In genomic region chr5:17081142-17081541, GRCh38 we compare ENCODE assay signal across 36 cellular contexts.
DNase-seq lines count a peak whose midpoint lies in the region; ATAC-seq and TF ChIP-seq lines count a peak whose summit lies in the region.
"Had no signal": no experiment of that assay in that cellular context is flagged by ENCODE, and none has a peak within 500 bp of the region (broad histone marks: within the 10 kb centered on the region; RNA-seq: fewer than 3 reads in every experiment).

No MANE protein-coding gene starts in this region.

- H3K36me3 Mint-ChIP-seq in activated T-helper 17 cell treated with anti-CD3 and anti-CD28 coated beads, Interleukin-2, amount 50 U/mL, for 72 hours (ENCODE audit: low read depth) = no peaks in the 10 kb centered on the region
- H3K36me3 Mint-ChIP-seq: activated CD4-positive, alpha-beta memory T cell treated with anti-CD3 and anti-CD28 coated beads for 36 hours; activated naive CD4-positive, alpha-beta T cell treated with anti-CD3 and anti-CD28 coated beads, Interleukin-2, amount 50 U/mL, for 24 hours had no signal

- H3K27me3 ChIP-seq in A673 (replicated peaks; ENCODE audit: insufficient read depth, low read depth, low read length, poor library complexity) (no peaks in the 10 kb centered on the region), adipocyte (replicated peaks; ENCODE audit: control insufficient read depth, insufficient read depth, low read length) (no peaks in the 10 kb centered on the region)
- H3K27me3 ChIP-seq: BLaER1, cardiac muscle cell, pancreas, SJCRH30, tibial artery had no signal

- no peak overlapping the region for H3K4me3 Mint-ChIP-seq in activated T-helper 17 cell treated with anti-CD3 and anti-CD28 coated beads, Interleukin-2, amount 50 U/mL, for 72 hours
- H3K4me3 Mint-ChIP-seq: activated CD4-positive, alpha-beta memory T cell treated with anti-CD3 and anti-CD28 coated beads for 36 hours; activated naive CD4-positive, alpha-beta T cell treated with anti-CD3 and anti-CD28 coated beads, Interleukin-2, amount 50 U/mL, for 24 hours; endodermal cell; IgD-negative memory B cell; stimulated activated naive CD8-positive, alpha-beta T cell treated with anti-CD3 and anti-CD28 coated beads, Interleukin-15, amount 100 ng/mL, for 72 hours; T-helper 1 cell treated with Interleukin-12 subunit alpha and Interleukin-12 subunit beta and Interleukin-4 antibody, amounts not matched to agents 30 μg/mL and 1 μg/mL, for 36 hours had no signal

- no peak overlapping the region for H3K9ac ChIP-seq in adipocyte (ENCODE audit: low read length)
- H3K9ac ChIP-seq: BLaER1 had no signal

- peaks cover 12% of the 10 kb centered on the region for H3K4me1 ChIP-seq in A673 (ENCODE audit: insufficient read depth, low read length, poor library complexity, severe bottlenecking)
- no peaks in the 10 kb centered on the region for H3K4me1 ChIP-seq in adipocyte (ENCODE audit: control insufficient read depth, insufficient read depth, low read length)
- H3K4me1 ChIP-seq: BLaER1, lower lobe of right lung, pancreas, SJCRH30, tibial artery had no signal

- H3K4me3 ChIP-seq in A673 (ENCODE audit: low read depth, low read length, poor library complexity, severe bottlenecking) = no peak overlapping the region
- no peak overlapping the region for H3K4me3 ChIP-seq in adipocyte (ENCODE audit: low read length)
- H3K4me3 ChIP-seq: BLaER1, cardiac muscle cell, lower lobe of right lung, pancreas, SJCRH30, tibial artery had no signal

- peak overlapping the region; percentile 60 for H3K27ac ChIP-seq in A673 (ENCODE audit: low read depth, low read length, poor library complexity, severe bottlenecking)
- H3K27ac ChIP-seq: BLaER1, cardiac muscle cell, lower lobe of right lung, pancreas, SJCRH30, tibial artery had no signal

- intact Hi-C loops in A673 (cut with micrococcal nuclease; ENCODE audit: unreplicated experiment) = no loop called here

- H3K27me3 Mint-ChIP-seq in activated T-helper 17 cell treated with anti-CD3 and anti-CD28 coated beads, Interleukin-2, amount 50 U/mL, for 72 hours = peaks cover 7% of the 10 kb centered on the region
- H3K27me3 Mint-ChIP-seq: activated CD4-positive, alpha-beta memory T cell treated with anti-CD3 and anti-CD28 coated beads for 36 hours; activated naive CD4-positive, alpha-beta T cell treated with anti-CD3 and anti-CD28 coated beads, Interleukin-2, amount 50 U/mL, for 24 hours; stimulated activated naive CD8-positive, alpha-beta T cell treated with anti-CD3 and anti-CD28 coated beads, Interleukin-15, amount 100 ng/mL, for 72 hours had no signal

- no TSS peak for BruUV-seq in A673 (replicated peaks; lab: Mats Ljungman, UMichigan)

- TF ChIP-seq CTCF in A673 (conservative IDR thresholded peaks at IDR 0.05; ENCODE audit: low read depth, low read length) = no peak

- POLR2A ChIA-PET in A673 (lab: Charles Lee; ENCODE audit: low non-redundant PET) = no interaction called here

- no peak overlapping the region for H3K27ac Mint-ChIP-seq in activated T-helper 17 cell treated with anti-CD3 and anti-CD28 coated beads, Interleukin-2, amount 50 U/mL, for 72 hours
- H3K27ac Mint-ChIP-seq: activated CD4-positive, alpha-beta memory T cell treated with anti-CD3 and anti-CD28 coated beads for 36 hours; activated naive CD4-positive, alpha-beta T cell treated with anti-CD3 and anti-CD28 coated beads, Interleukin-2, amount 50 U/mL, for 24 hours; activated T-helper 2 cell treated with anti-CD3 and anti-CD28 coated beads, Interferon-gamma antibody, Interleukin-2, Interleukin-4, amounts not matched to agents 10 μg/mL and 5 μg/mL and 100 μg/mL, durations not matched to agents 14 hours and 24 hours and 36 hours; endodermal cell; stimulated activated naive CD8-positive, alpha-beta T cell treated with anti-CD3 and anti-CD28 coated beads, Interleukin-15, amount 100 ng/mL, for 72 hours; T-helper 1 cell treated with Interleukin-12 subunit alpha and Interleukin-12 subunit beta and Interleukin-4 antibody, amounts not matched to agents 30 μg/mL and 1 μg/mL, for 36 hours had no signal

- DNase-seq in A673 (ENCODE audit: low spot score) (peak; percentile 11), GM03348 (ENCODE audit: low spot score) (peak; percentile 60), adipocyte (ENCODE audit: low read depth) (peak; percentile 27), fibroblast of the conjunctiva (ENCODE audit: low read depth) (peak; percentile 39), NCI-H1417 treated with DMSO at 0.1 percent for 48 hours (lab: John Stamatoyannopoulos, UW) (no peak)
- DNase-seq: 8988T; activated CD4-positive, alpha-beta memory T cell treated with anti-CD3 and anti-CD28 coated beads for 36 hours; activated CD8-positive, alpha-beta memory T cell treated with anti-CD3 and anti-CD28 coated beads, Interleukin-2, amount 50 U/mL, for 48 hours; DND-41; endodermal cell; head of caudate nucleus; kidney glomerular epithelial cell; lower lobe of right lung; NCI-H1048; NCI-H187; NCI-H2171 treated with DMSO at 0.1 percent for 48 hours; NCI-H524; NK-92 treated with Interleukin-12 subunit alpha and Interleukin-12 subunit beta, amount 100 ng/mL, for 24 hours; pancreas; retina; SJCRH30; small intestine; stimulated activated CD4-positive, alpha-beta T cell treated with anti-CD3 and anti-CD28 coated beads, Interleukin-1b, Interleukin-23, amount 100 ng/mL, for 48 hours; stimulated activated CD8-positive, alpha-beta memory T cell treated with anti-CD3 and anti-CD28 coated beads, Interleukin-4, amount 100 ng/mL, for 48 hours; stimulated activated naive CD8-positive, alpha-beta T cell treated with anti-CD3 and anti-CD28 coated beads, Interleukin-15, amount 100 ng/mL, for 72 hours; tibial artery had no signal

- no peaks in the 10 kb centered on the region for H3K36me3 ChIP-seq in A673 (ENCODE audit: insufficient read depth, low read length, poor library complexity, severe bottlenecking)
- no peaks in the 10 kb centered on the region for H3K36me3 ChIP-seq in adipocyte (ENCODE audit: control insufficient read depth, insufficient read depth, low read length, severe bottlenecking)
- H3K36me3 ChIP-seq: BLaER1, cardiac muscle cell, lower lobe of right lung, pancreas, SJCRH30, tibial artery had no signal

- H3K9me3 ChIP-seq in A673 (ENCODE audit: low read depth, low read length, poor library complexity, severe bottlenecking) (no peaks in the 10 kb centered on the region), adipocyte (ENCODE audit: control insufficient read depth, low read length) (no peaks in the 10 kb centered on the region)
- H3K9me3 ChIP-seq: BLaER1, lower lobe of right lung, pancreas, SJCRH30, tibial artery had no signal

- CTCF ChIA-PET in A673 (lab: Charles Lee) = no interaction called here

- H3K4me1 Mint-ChIP-seq in activated T-helper 17 cell treated with anti-CD3 and anti-CD28 coated beads, Interleukin-2, amount 50 U/mL, for 72 hours = no peaks in the 10 kb centered on the region
- H3K4me1 Mint-ChIP-seq: activated naive CD4-positive, alpha-beta T cell treated with anti-CD3 and anti-CD28 coated beads, Interleukin-2, amount 50 U/mL, for 24 hours; stimulated activated naive CD8-positive, alpha-beta T cell treated with anti-CD3 and anti-CD28 coated beads, Interleukin-15, amount 100 ng/mL, for 72 hours had no signal

- no peak for ATAC-seq in GM18502 (IDR thresholded peaks at IDR 0.05; ENCODE audit: poor library complexity, unreplicated experiment)
- ATAC-seq in HG02852 (IDR thresholded peaks at IDR 0.05; ENCODE audit: unreplicated experiment) = no peak
- ATAC-seq in activated T-helper 17 cell treated with anti-CD3 and anti-CD28 coated beads, Interleukin-2, amount 50 U/mL, for 72 hours (replicated peaks) = no peak
- ATAC-seq: activated CD4-positive, CD25-positive, alpha-beta regulatory T cell treated with anti-CD3 and anti-CD28 coated beads, Interleukin-2, amount 50 U/mL, for 24 hours; lower lobe of right lung; pancreas; stimulated activated naive CD8-positive, alpha-beta T cell treated with anti-CD3 and anti-CD28 coated beads, Interleukin-15, amount 100 ng/mL, for 72 hours had no signal

- peaks cover 4% of the 10 kb centered on the region for H3K9me3 Mint-ChIP-seq in activated T-helper 17 cell treated with anti-CD3 and anti-CD28 coated beads, Interleukin-2, amount 50 U/mL, for 72 hours
- H3K9me3 Mint-ChIP-seq: activated CD4-positive, alpha-beta memory T cell treated with anti-CD3 and anti-CD28 coated beads for 36 hours; activated naive CD4-positive, alpha-beta T cell treated with anti-CD3 and anti-CD28 coated beads, Interleukin-2, amount 50 U/mL, for 24 hours; activated T-helper 2 cell treated with anti-CD3 and anti-CD28 coated beads, Interferon-gamma antibody, Interleukin-2, Interleukin-4, amounts not matched to agents 10 μg/mL and 5 μg/mL and 100 μg/mL, durations not matched to agents 14 hours and 24 hours and 36 hours; endodermal cell; stimulated activated naive CD8-positive, alpha-beta T cell treated with anti-CD3 and anti-CD28 coated beads, Interleukin-15, amount 100 ng/mL, for 72 hours; T-helper 1 cell treated with Interleukin-12 subunit alpha and Interleukin-12 subunit beta and Interleukin-4 antibody, amounts not matched to agents 30 μg/mL and 1 μg/mL, for 36 hours had no signal
